21 cellular contexts compared by ENCODE assay signal in genomic region chr9:134245179-134245578, GRCh38.
DNase-seq lines count a peak whose midpoint lies in the region; ATAC-seq and TF ChIP-seq lines count a peak whose summit lies in the region.
"Had no signal": no experiment of that assay in that cellular context is flagged by ENCODE, and none has a peak within 500 bp of the region (broad histone marks: within the 10 kb centered on the region; RNA-seq: fewer than 3 reads in every experiment).

No MANE protein-coding gene starts in this region.

- H3K27me3 ChIP-seq in suprapubic skin = peaks cover 23% of the 10 kb centered on the region

- ATAC-seq in Right ventricle myocardium superior (ENCODE audit: poor library complexity) (no peak), left cardiac atrium (no peak), activated B cell treated with CpG ODN at 0.5 μM for 24 hours (ENCODE audit: low read depth) (peak; percentile 33), memory B cell (ENCODE audit: low read depth) (no peak), HG03571 (IDR thresholded peaks at IDR 0.05; ENCODE audit: unreplicated experiment) (no peak)
- no peak for ATAC-seq in stimulated activated naive CD8-positive, alpha-beta T cell treated with anti-CD3 and anti-CD28 coated beads, Interleukin-15, Interleukin-2, amounts not matched to agents 100 U/mL and 50 U/mL, for 24 hours
- ATAC-seq: PC-3, SK-N-SH treated with all-trans-retinoic acid at 6 μM for 48 hours had no signal

- 60% methylated on average over 11 of the region's 11 CpGs for WGBS in suprapubic skin

- TF ChIP-seq CTCF in activated B cell treated with CpG ODN at 0.5 μM for 24 hours (IDR thresholded peaks at IDR 0.05) (no peak), suprapubic skin (IDR thresholded peaks at IDR 0.05) (no peak)

- POLR2A ChIA-PET in activated B cell treated with CpG ODN at 0.5 μM for 24 hours (lab: Charles Lee) = interaction anchor here (0.6 to 2.2 kb wide), 3 partner anchors 23 to 627 kb away, joined by 3 to 8 read pairs (median 6); partner anchors contain the start of gene RNU6ATAC

- H3K27me3 Mint-ChIP-seq in activated B cell treated with CpG ODN at 0.5 μM for 24 hours = no peaks in the 10 kb centered on the region
- no peaks in the 10 kb centered on the region for H3K27me3 Mint-ChIP-seq in memory B cell

- no peak overlapping the region for H3K4me3 ChIP-seq in suprapubic skin

- H3K9me3 ChIP-seq in suprapubic skin = peaks cover 4% of the 10 kb centered on the region

- H3K4me3 Mint-ChIP-seq in activated B cell treated with CpG ODN at 0.5 μM for 24 hours (peak overlapping the region; percentile 76), memory B cell (peak overlapping the region; percentile 82)

- H3K36me3 Mint-ChIP-seq in activated B cell treated with CpG ODN at 0.5 μM for 24 hours (ENCODE audit: low read depth) (no peaks in the 10 kb centered on the region), memory B cell (peaks cover 4% of the 10 kb centered on the region)

- H3K4me1 ChIP-seq in suprapubic skin = peaks cover 7% of the 10 kb centered on the region

- no peaks in the 10 kb centered on the region for H3K36me3 ChIP-seq in suprapubic skin

- H3K27ac Mint-ChIP-seq in activated B cell treated with CpG ODN at 0.5 μM for 24 hours (peak overlapping the region; percentile 84), memory B cell (peak overlapping the region; percentile 95)

- no peak overlapping the region for H3K27ac ChIP-seq in suprapubic skin
- H3K27ac ChIP-seq: C4-2B had no signal

- TF ChIP-seq EP300 in suprapubic skin (IDR thresholded peaks at IDR 0.05) = no peak

- intact Hi-C loops in Right ventricle myocardium superior (cut with DNase I) = no loop called here
- intact Hi-C loops in left cardiac atrium (cut with DNase I) = no loop called here
- intact Hi-C loops in activated B cell treated with CpG ODN at 0.5 μM for 24 hours (cut with micrococcal nuclease) = loop anchor here (2.0 kb wide), 3 partner anchors 32 to 146 kb away; no protein-coding TSS in a partner anchor

- DNase-seq in Right ventricle myocardium superior (peak; percentile 29), left cardiac atrium (no peak), activated B cell treated with CpG ODN at 0.5 μM for 24 hours (no peak), memory B cell (ENCODE audit: low spot score in 2 of 2) (no peak), suprapubic skin (ENCODE audit: low spot score in 2 of 2) (no peak)
- DNase-seq in stimulated activated naive CD8-positive, alpha-beta T cell treated with anti-CD3 and anti-CD28 coated beads, Interleukin-15, Interleukin-2, amounts not matched to agents 100 U/mL and 50 U/mL, for 24 hours = no peak
- DNase-seq: 8988T, GOT3, HCEC 1CT, IMR-90, MV-4-11, NCI-H1105 treated with DMSO at 0.1 percent for 48 hours, NCI-H2029 treated with DMSO at 0.1 percent for 48 hours, NCI-H2171, NCI-H345, NCI-H524, PC-3, RPMI8226 had no signal

- H3K4me1 Mint-ChIP-seq in activated B cell treated with CpG ODN at 0.5 μM for 24 hours (peaks cover 47% of the 10 kb centered on the region), memory B cell (peaks cover 18% of the 10 kb centered on the region)

- CTCF ChIA-PET in activated B cell treated with CpG ODN at 0.5 μM for 24 hours (lab: Charles Lee) = interaction anchor here (0.8 to 1.0 kb wide), 2 partner anchors 11 to 23 kb away, joined by 3 to 4 read pairs; no protein-coding TSS in a partner anchor

- no peak for TF ChIP-seq POLR2A in suprapubic skin (IDR thresholded peaks at IDR 0.05)

- H3K9me3 Mint-ChIP-seq in activated B cell treated with CpG ODN at 0.5 μM for 24 hours = peaks cover 3% of the 10 kb centered on the region
- peaks cover 5% of the 10 kb centered on the region for H3K9me3 Mint-ChIP-seq in memory B cell
